8 cellular contexts compared by ENCODE assay signal in the genomic region with DNA sequence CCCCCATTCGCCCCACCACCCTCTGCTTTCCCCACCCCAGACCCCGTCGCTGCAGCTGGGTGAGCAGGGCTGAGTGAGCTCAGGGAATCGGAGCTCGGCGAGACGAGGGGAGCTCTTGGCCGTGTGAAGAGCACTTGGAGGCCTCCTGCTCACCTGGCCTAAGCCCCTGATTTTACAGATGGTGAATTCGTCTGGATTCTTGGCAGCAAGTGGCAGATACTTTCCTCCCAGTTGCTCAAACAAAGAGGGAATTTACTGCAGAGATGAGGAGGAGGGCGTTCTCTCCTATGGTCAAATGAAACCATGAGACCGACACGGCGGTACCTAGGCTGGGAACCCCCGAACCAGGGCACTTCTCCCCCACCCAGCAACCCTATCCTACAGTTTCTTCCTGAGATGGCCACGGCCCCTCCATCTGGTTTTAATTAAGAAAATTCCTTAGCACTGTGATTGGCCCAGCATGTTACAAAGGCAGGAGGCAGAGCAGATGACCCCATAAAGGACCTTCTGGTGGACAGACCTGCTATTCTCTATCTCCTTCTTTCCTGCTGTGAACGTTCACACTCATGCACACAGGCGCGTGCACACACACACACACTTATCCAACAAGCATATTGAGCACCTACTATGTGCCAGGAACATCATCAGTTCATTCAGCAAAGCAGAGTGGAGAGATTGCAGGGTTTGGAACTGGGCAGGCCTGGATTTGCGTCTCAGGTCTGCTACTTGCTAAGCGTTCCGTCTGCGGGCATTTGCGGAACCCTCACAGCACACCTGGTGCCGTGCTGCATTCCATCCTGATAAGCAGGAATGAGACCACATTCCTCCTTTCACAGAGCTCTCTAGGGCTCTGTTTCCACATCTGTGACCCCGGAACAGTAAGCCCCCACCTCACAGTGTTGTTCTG.
DNase-seq lines count a peak whose midpoint lies in the region; ATAC-seq and TF ChIP-seq lines count a peak whose summit lies in the region.

No MANE protein-coding gene starts in this region.

- intact Hi-C loops in Right ventricle myocardium superior (cut with DNase I) (no loop called here), vagina (cut with DNase I) (no loop called here)

- H3K4me3 Mint-ChIP-seq in endothelial cell (ENCODE audit: unreplicated experiment) (peak overlapping the region; percentile 67), mesothelial cell of epicardium (peak overlapping the region; percentile 25)

- H3K4me1 ChIP-seq in cardiac muscle cell (ENCODE audit: low read depth), result peaks cover 11% of the 10 kb centered on the region
- H3K4me1 ChIP-seq in vagina, result peaks cover 33% of the 10 kb centered on the region

- TF ChIP-seq POLR2A in vagina (IDR thresholded peaks at IDR 0.05), result no peak

- H3K36me3 ChIP-seq in cardiac muscle cell, result no peaks in the 10 kb centered on the region
- no peaks in the 10 kb centered on the region for H3K36me3 ChIP-seq in vagina

- H3K27me3 ChIP-seq in cardiac muscle cell (no peaks in the 10 kb centered on the region), vagina (no peaks in the 10 kb centered on the region)

- H3K36me3 Mint-ChIP-seq in endothelial cell (ENCODE audit: low read depth, unreplicated experiment), result peaks cover 53% of the 10 kb centered on the region
- H3K36me3 Mint-ChIP-seq in mesothelial cell of epicardium, result no peaks in the 10 kb centered on the region

- ATAC-seq in Right ventricle myocardium superior (ENCODE audit: poor library complexity) (no peak), GM19455 (IDR thresholded peaks at IDR 0.05; ENCODE audit: unreplicated experiment) (no peak), GM21576 (IDR thresholded peaks at IDR 0.05; ENCODE audit: unreplicated experiment) (no peak), HG02798 (IDR thresholded peaks at IDR 0.05; ENCODE audit: poor library complexity, unreplicated experiment) (no peak)

- H3K9me3 Mint-ChIP-seq in endothelial cell (ENCODE audit: unreplicated experiment) (no peaks in the 10 kb centered on the region), mesothelial cell of epicardium (no peaks in the 10 kb centered on the region)

- H3K4me3 ChIP-seq in cardiac muscle cell (no peak overlapping the region), vagina (no peak overlapping the region)

- H3K27me3 Mint-ChIP-seq in endothelial cell (ENCODE audit: unreplicated experiment), result peaks cover 24% of the 10 kb centered on the region
- H3K27me3 Mint-ChIP-seq in mesothelial cell of epicardium (ENCODE audit: low read depth), result no peaks in the 10 kb centered on the region

- DNase-seq in cardiac muscle cell (ENCODE audit: low read depth in 1 of 2, low spot score in 1 of 2) (peak; percentile 30 to 40), Right ventricle myocardium superior (no peak), endothelial cell (ENCODE audit: low spot score) (no peak), mesothelial cell of epicardium (ENCODE audit: low spot score in 2 of 2, unreplicated experiment in 2 of 2) (peak in 1 of 2 experiments; percentile 57), vagina (ENCODE audit: extremely low spot score in 2 of 2) (no peak)

- TF ChIP-seq CTCF in cardiac muscle cell (IDR thresholded peaks at IDR 0.05; ENCODE audit: low read depth, low read length), result no peak
- no peak for TF ChIP-seq CTCF in endothelial cell (IDR thresholded peaks at IDR 0.05; ENCODE audit: unreplicated experiment)
- no peak for TF ChIP-seq CTCF in mesothelial cell of epicardium (IDR thresholded peaks at IDR 0.05; ENCODE audit: unreplicated experiment)
- no peak for TF ChIP-seq CTCF in vagina (IDR thresholded peaks at IDR 0.05)

- H3K27ac Mint-ChIP-seq in endothelial cell (ENCODE audit: unreplicated experiment), result peak overlapping the region; percentile 36
- H3K27ac Mint-ChIP-seq in mesothelial cell of epicardium, result peak overlapping the region; percentile 94

- H3K9me3 ChIP-seq in cardiac muscle cell (ENCODE audit: low read depth), result no peaks in the 10 kb centered on the region
- no peaks in the 10 kb centered on the region for H3K9me3 ChIP-seq in vagina

- H3K27ac ChIP-seq in cardiac muscle cell (peak overlapping the region; percentile 70), vagina (peak overlapping the region; percentile 88)

- H3K4me1 Mint-ChIP-seq in endothelial cell (ENCODE audit: unreplicated experiment), result peaks cover 57% of the 10 kb centered on the region
- H3K4me1 Mint-ChIP-seq in mesothelial cell of epicardium, result peaks cover 39% of the 10 kb centered on the region

Comparison
In these comparisons a context has a peak if more than half of its experiments do, and no peak if none do; other contexts are left out.
1. DNase-seq: peak in cardiac muscle cell (2 of 2); none in Right ventricle myocardium superior (single experiment), endothelial cell (single experiment) and vagina (0 of 2).